ENCODE assay signal across 24 cellular contexts in genomic region chr1:27951396-27951795, GRCh38. TPM values are rescaled to one million over a fixed set of nuclear protein-coding genes. Genes with fewer than 3 reads are reported as not detected.
"Had no signal": no experiment of that assay in that cellular context is flagged by ENCODE, and none has a peak within 500 bp of the region (broad histone marks: within the 10 kb centered on the region; RNA-seq: fewer than 3 reads in every experiment).

No MANE protein-coding gene starts in this region.

- ATAC-seq: activated T-cell treated with anti-CD3 and anti-CD28 coated beads, Interleukin-2, amount 50 U/mL, for 4 hours; effector memory CD8-positive, alpha-beta T cell; stimulated activated effector memory CD8-positive, alpha-beta T cell treated with anti-CD3 and anti-CD28 coated beads, Interleukin-12 subunit alpha, Interleukin-12 subunit beta, amount 100 ng/mL, for 72 hours had no signal

- H3K4me1 ChIP-seq: adrenal gland, ascending aorta, pancreas, uterus had no signal

- H3K27ac ChIP-seq: adrenal gland, ascending aorta, brain microvascular endothelial cell, dorsolateral prefrontal cortex, pancreas, uterus had no signal

- H3K36me3 ChIP-seq: adrenal gland, ascending aorta, brain microvascular endothelial cell, pancreas, uterus had no signal

- H3K4me3 ChIP-seq: adrenal gland, ascending aorta, dorsolateral prefrontal cortex, pancreas, uterus had no signal

- FAIRE-seq: endothelial cell of umbilical vein, pancreas had no signal

- DNase-seq: activated B cell treated with CpG ODN at 0.5 μM for 24 hours; activated CD4-positive, alpha-beta T cell treated with anti-CD3 and anti-CD28 coated beads for 4 hours; activated CD4-positive, alpha-beta T cell treated with anti-CD3 and anti-CD28 coated beads, Interleukin-2, amount 50 U/mL, for 48 hours; activated CD8-positive, alpha-beta memory T cell treated with anti-CD3 and anti-CD28 coated beads, Interleukin-2, amount 50 U/mL, for 48 hours; activated naive CD4-positive, alpha-beta T cell; activated T-cell treated with anti-CD3 and anti-CD28 coated beads, Interleukin-2, amount 50 U/mL, for 4 hours; adrenal gland; brain microvascular endothelial cell; central memory CD4-positive, alpha-beta T cell; dorsolateral prefrontal cortex; effector memory CD8-positive, alpha-beta T cell; foreskin melanocyte; left ventricle myocardium superior; nephron progenitor cell; pancreas; right cardiac atrium; stimulated activated CD4-positive, alpha-beta T cell treated with anti-CD3 and anti-CD28 coated beads, Interleukin-2, amount 100 ng/mL, for 24 hours; T-helper 9 cell; trophoblast cell; uterus had no signal

- H3K27me3 ChIP-seq: adrenal gland, ascending aorta, brain microvascular endothelial cell, dorsolateral prefrontal cortex, pancreas, uterus had no signal

- H3K9me3 ChIP-seq: adrenal gland, ascending aorta, pancreas, uterus had no signal

RNA-seq across cellular contexts. Expression of gene SMPDL3B, which starts 16.6 kb away (rescaled TPM):
- total RNA-seq: activated B cell treated with CpG ODN at 0.5 μM for 24 hours, adrenal gland, ascending aorta, endothelial cell of umbilical vein, left ventricle myocardium superior, skeletal muscle tissue had no signal
